In the genomic region with DNA sequence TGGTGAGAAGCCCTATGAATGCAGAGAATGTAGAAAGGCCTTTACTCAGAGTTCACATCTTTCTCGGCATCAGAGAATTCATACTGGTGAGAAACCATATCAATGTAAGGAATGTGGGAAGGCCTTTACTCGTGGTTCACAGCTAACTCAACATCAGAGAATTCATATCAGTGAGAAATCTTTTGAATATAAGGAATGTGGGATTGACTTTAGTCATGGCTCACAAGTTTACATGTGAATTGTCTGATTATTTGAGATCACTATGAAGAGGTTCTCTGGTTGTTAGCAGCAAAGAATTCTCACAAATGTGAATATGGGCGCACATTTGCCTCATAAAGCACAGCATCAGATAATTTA, we compare ENCODE assay signal across 19 cellular contexts.
"Had no signal": no experiment of that assay in that cellular context is flagged by ENCODE, and none has a peak within 500 bp of the region (broad histone marks: within the 10 kb centered on the region; RNA-seq: fewer than 3 reads in every experiment).

No MANE protein-coding gene starts in this region.

- H3K27me3 ChIP-seq: body of pancreas, heart left ventricle, right atrium auricular region, suprapubic skin, upper lobe of left lung had no signal

- H3K4me3 Mint-ChIP-seq: activated CD8-positive, alpha-beta T cell treated with anti-CD3 and anti-CD28 coated beads for 36 hours; activated T-cell treated with anti-CD3 and anti-CD28 coated beads, Interleukin-2, amount 50 U/mL, for 72 hours; natural killer cell; WTC11 had no signal

- H3K27ac ChIP-seq: body of pancreas, heart left ventricle, right atrium auricular region, suprapubic skin, upper lobe of left lung had no signal

- H3K4me1 Mint-ChIP-seq: natural killer cell, WTC11 had no signal

- H3K27ac Mint-ChIP-seq: activated CD8-positive, alpha-beta T cell treated with anti-CD3 and anti-CD28 coated beads for 36 hours; activated naive CD4-positive, alpha-beta T cell treated with anti-CD3 and anti-CD28 coated beads, Interleukin-2, amount 50 U/mL, for 72 hours; activated T-cell treated with anti-CD3 and anti-CD28 coated beads, Interleukin-2, amount 50 U/mL, for 72 hours; natural killer cell; WTC11 had no signal

- H3K4me3 ChIP-seq: body of pancreas, heart left ventricle, right atrium auricular region, suprapubic skin, upper lobe of left lung had no signal

- DNase-seq: activated CD4-positive, alpha-beta T cell treated with anti-CD3 and anti-CD28 coated beads for 4 hours; activated CD8-positive, alpha-beta T cell treated with anti-CD3 and anti-CD28 coated beads for 36 hours; activated gamma-delta T cell; activated T-cell treated with anti-CD3 and anti-CD28 coated beads, Interleukin-2, amount 50 U/mL, for 72 hours; amniotic stem cell; body of pancreas; caudate nucleus; heart left ventricle; left colon; natural killer cell; nucleus accumbens; small intestine; stimulated activated naive CD8-positive, alpha-beta T cell treated with anti-CD3 and anti-CD28 coated beads, Interleukin-15, Interleukin-2, amounts not matched to agents 100 U/mL and 50 U/mL, for 24 hours; T-helper 2 cell; upper lobe of left lung had no signal

- H3K4me1 ChIP-seq: body of pancreas, heart left ventricle, right atrium auricular region, suprapubic skin, upper lobe of left lung had no signal

- H3K27me3 Mint-ChIP-seq: activated CD8-positive, alpha-beta T cell treated with anti-CD3 and anti-CD28 coated beads for 36 hours had no signal
